In the genomic region with DNA sequence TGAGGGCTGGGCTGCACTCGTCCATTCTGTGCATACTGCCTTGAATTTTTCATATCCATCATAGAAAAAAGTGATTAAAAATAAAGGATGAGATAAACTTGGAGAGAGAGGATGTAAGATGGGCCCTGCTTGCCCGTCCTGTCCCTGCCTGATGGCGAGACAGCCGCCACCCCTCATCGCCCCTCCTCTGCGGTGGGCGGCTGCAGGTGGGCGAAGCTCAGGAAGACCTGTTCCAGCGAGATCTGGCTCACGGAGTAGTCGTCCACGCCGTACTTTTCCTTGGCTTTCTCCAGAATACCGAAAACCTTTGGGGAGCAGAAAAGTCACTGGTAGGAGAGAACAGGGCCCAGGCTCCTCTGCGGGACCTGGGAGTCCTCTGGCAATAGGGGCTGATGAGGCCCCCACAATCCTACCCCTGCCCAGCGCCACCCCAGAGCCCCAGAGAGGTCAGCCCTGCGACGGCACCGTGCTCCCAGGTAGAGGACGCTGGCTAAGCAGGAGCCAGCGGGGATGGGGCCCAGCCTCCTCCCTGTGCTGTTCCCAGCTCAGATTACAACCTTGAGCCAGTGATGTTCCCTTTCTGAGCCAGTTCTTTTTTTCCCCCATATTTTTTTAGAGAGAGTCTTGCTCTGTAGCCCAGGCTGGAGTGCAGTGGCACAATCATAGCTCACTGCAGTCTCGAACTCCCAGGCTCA, we compare ENCODE assay signal across 24 cellular contexts. TPM values are rescaled to one million over a fixed set of nuclear protein-coding genes. Genes with fewer than 3 reads are reported as not detected.
"Had no signal": no experiment of that assay in that cellular context is flagged by ENCODE, and none has a peak within 500 bp of the region (broad histone marks: within the 10 kb centered on the region; RNA-seq: fewer than 3 reads in every experiment).

No MANE protein-coding gene starts in this region.

- H3K4me1 Mint-ChIP-seq: mesothelial cell of epicardium; stimulated activated effector memory CD8-positive, alpha-beta T cell treated with anti-CD3 and anti-CD28 coated beads, Interleukin-12 subunit alpha, Interleukin-12 subunit beta, amount 100 ng/mL, for 72 hours; T-helper 17 cell had no signal

- H3K36me3 Mint-ChIP-seq: activated naive CD8-positive, alpha-beta T cell; naive thymus-derived CD4-positive, alpha-beta T cell; stimulated activated effector memory CD8-positive, alpha-beta T cell treated with anti-CD3 and anti-CD28 coated beads, Interleukin-12 subunit alpha, Interleukin-12 subunit beta, amount 100 ng/mL, for 72 hours had no signal

- H3K9me3 Mint-ChIP-seq: activated CD8-positive, alpha-beta T cell treated with anti-CD3 and anti-CD28 coated beads for 36 hours; mesothelial cell of epicardium; naive thymus-derived CD4-positive, alpha-beta T cell; stimulated activated effector memory CD8-positive, alpha-beta T cell treated with anti-CD3 and anti-CD28 coated beads, Interleukin-12 subunit alpha, Interleukin-12 subunit beta, amount 100 ng/mL, for 72 hours; stimulated activated naive CD8-positive, alpha-beta T cell treated with anti-CD3 and anti-CD28 coated beads, Interleukin-15, Interleukin-2, amounts not matched to agents 100 ng/mL and 50 ng/mL, for 24 hours had no signal

- H3K4me3 ChIP-seq: body of pancreas, colonic mucosa, gastrocnemius medialis, sigmoid colon, thyroid gland, upper lobe of right lung had no signal

- H3K27ac ChIP-seq: body of pancreas, colonic mucosa, gastrocnemius medialis, sigmoid colon, thyroid gland, upper lobe of right lung had no signal

- H3K4me3 Mint-ChIP-seq: activated CD8-positive, alpha-beta T cell treated with anti-CD3 and anti-CD28 coated beads for 36 hours; activated naive CD8-positive, alpha-beta T cell; mesothelial cell of epicardium; naive thymus-derived CD4-positive, alpha-beta T cell; stimulated activated effector memory CD8-positive, alpha-beta T cell treated with anti-CD3 and anti-CD28 coated beads, Interleukin-12 subunit alpha, Interleukin-12 subunit beta, amount 100 ng/mL, for 72 hours; stimulated activated naive CD8-positive, alpha-beta T cell treated with anti-CD3 and anti-CD28 coated beads, Interleukin-15, Interleukin-2, amounts not matched to agents 100 ng/mL and 50 ng/mL, for 24 hours; T-helper 17 cell had no signal

- H3K27ac Mint-ChIP-seq: activated CD8-positive, alpha-beta T cell treated with anti-CD3 and anti-CD28 coated beads for 36 hours; activated naive CD8-positive, alpha-beta T cell; mesothelial cell of epicardium; naive thymus-derived CD4-positive, alpha-beta T cell; stimulated activated effector memory CD8-positive, alpha-beta T cell treated with anti-CD3 and anti-CD28 coated beads, Interleukin-12 subunit alpha, Interleukin-12 subunit beta, amount 100 ng/mL, for 72 hours; stimulated activated naive CD8-positive, alpha-beta T cell treated with anti-CD3 and anti-CD28 coated beads, Interleukin-15, Interleukin-2, amounts not matched to agents 100 ng/mL and 50 ng/mL, for 24 hours; T-helper 17 cell had no signal

- ATAC-seq: activated CD8-positive, alpha-beta T cell treated with anti-CD3 and anti-CD28 coated beads for 36 hours; body of pancreas; naive thymus-derived CD4-positive, alpha-beta T cell; stimulated activated effector memory CD8-positive, alpha-beta T cell treated with anti-CD3 and anti-CD28 coated beads, Interleukin-12 subunit alpha, Interleukin-12 subunit beta, amount 100 ng/mL, for 72 hours; T-helper 17 cell; upper lobe of right lung had no signal

- H3K4me1 ChIP-seq: body of pancreas, colonic mucosa, thyroid gland, upper lobe of right lung had no signal

- DNase-seq: activated CD4-positive, alpha-beta T cell treated with anti-CD3 and anti-CD28 coated beads for 1 hour; activated CD4-positive, alpha-beta T cell treated with anti-CD3 and anti-CD28 coated beads, Interleukin-2, amount 50 U/mL, for 1 hour; activated CD8-positive, alpha-beta T cell treated with anti-CD3 and anti-CD28 coated beads for 36 hours; activated effector memory CD4-positive, alpha-beta T cell treated with Interleukin-2 at 50 U/mL for 16 hours; activated naive CD4-positive, alpha-beta T cell treated with Interleukin-2 at 50 U/mL for 16 hours; aorta; body of pancreas; colonic mucosa; effector CD8-positive, alpha-beta T cell; gastrocnemius medialis; glutamatergic neuron; islet precursor cell; naive thymus-derived CD4-positive, alpha-beta T cell; sigmoid colon; small intestine; stimulated activated CD4-positive, alpha-beta T cell treated with anti-CD3 and anti-CD28 coated beads, Interleukin-4, amount 100 ng/mL, for 24 hours; T-helper 17 cell; T1000; thyroid gland; upper lobe of right lung had no signal

- H3K9me3 ChIP-seq: body of pancreas, colonic mucosa, gastrocnemius medialis, sigmoid colon, thyroid gland, upper lobe of right lung had no signal

- H3K36me3 ChIP-seq: colonic mucosa had no signal

- H3K27me3 ChIP-seq: body of pancreas, colonic mucosa, gastrocnemius medialis, sigmoid colon, thyroid gland, upper lobe of right lung had no signal

- H3K27me3 Mint-ChIP-seq: activated CD8-positive, alpha-beta T cell treated with anti-CD3 and anti-CD28 coated beads for 36 hours; activated naive CD8-positive, alpha-beta T cell; naive thymus-derived CD4-positive, alpha-beta T cell; stimulated activated naive CD8-positive, alpha-beta T cell treated with anti-CD3 and anti-CD28 coated beads, Interleukin-15, Interleukin-2, amounts not matched to agents 100 ng/mL and 50 ng/mL, for 24 hours; T-helper 17 cell had no signal

RNA-seq across cellular contexts. Expression of a gene that starts 40.4 kb away (rescaled TPM):
- polyA plus RNA-seq: naive thymus-derived CD4-positive, alpha-beta T cell had no signal
